ENCODE assay signal across 8 cellular contexts in the genomic region with DNA sequence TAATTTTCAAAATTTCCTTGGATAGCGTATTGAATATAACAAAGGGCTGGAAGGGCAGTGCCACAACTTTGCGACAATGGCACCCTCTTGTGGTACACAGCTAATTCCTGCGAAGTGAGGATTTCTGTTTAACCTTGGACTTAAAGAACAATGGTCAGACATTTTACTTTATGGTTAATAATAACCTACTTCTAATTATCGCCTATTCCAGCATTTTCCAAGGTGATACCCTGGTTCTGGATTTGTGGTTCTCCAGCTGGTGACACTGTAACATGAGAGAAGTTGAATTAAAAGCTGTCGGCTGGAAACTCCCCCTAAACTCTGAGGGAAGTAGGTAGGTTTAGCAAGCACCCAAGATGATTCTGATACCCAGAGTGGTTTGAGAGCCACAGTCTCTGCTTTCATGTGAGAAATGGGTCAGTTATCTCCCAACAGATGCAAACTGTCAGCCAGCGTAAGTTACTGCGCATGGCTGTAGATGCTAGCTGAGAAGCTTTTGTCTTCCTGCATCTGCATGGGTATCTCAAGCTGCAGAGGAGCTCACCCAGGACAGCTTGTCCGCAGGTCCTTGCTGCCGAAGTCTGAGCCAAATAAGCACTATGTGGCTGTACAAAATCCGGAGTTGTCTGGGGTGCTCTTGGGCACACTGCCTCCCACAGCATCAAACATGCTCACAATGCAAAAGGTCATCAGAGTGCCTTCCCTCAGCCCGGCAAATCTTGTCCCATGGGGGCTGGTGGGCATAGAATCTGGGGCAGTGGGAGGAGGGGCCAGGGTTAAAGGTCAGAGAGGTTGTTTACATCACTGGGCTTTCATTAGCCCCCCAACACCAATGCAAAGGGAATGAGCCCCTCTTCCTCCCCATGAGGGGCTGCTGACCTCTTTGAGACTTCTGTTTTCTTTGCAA. TPM values are rescaled to one million over a fixed set of nuclear protein-coding genes. Genes with fewer than 3 reads are reported as not detected.
A peak's percentile ranks its signal among the peaks of the same experiment; 100 is the strongest.
DNase-seq lines count a peak whose midpoint lies in the region; ATAC-seq and TF ChIP-seq lines count a peak whose summit lies in the region.

No MANE protein-coding gene starts in this region.

- no peaks in the 10 kb centered on the region for H3K9me3 Mint-ChIP-seq in osteocyte (ENCODE audit: unreplicated experiment)

- TF ChIP-seq POLR2A in GM18505 (IDR thresholded peaks at IDR 0.05; ENCODE audit: borderline replicate concordance, extremely low read depth, insufficient read depth, insufficient read length) = no peak

- H3K4me1 Mint-ChIP-seq in osteocyte (ENCODE audit: unreplicated experiment) = peaks cover 9% of the 10 kb centered on the region

- DNase-seq in NCI-H1436 (lab: John Stamatoyannopoulos, UW) = peak; percentile 9
- DNase-seq in NCI-H1436 treated with DMSO at 0.1 percent for 48 hours (lab: John Stamatoyannopoulos, UW) = no peak
- DNase-seq in NOMO-1 (lab: John Stamatoyannopoulos, UW; ENCODE audit: unreplicated experiment in 2 of 2) = peak; percentile 51 to 69
- peak; percentile 22 for DNase-seq in activated T-helper 9 cell treated with anti-CD3 and anti-CD28 coated beads, Interleukin-2, amount 50 U/mL, for 16 hours (ENCODE audit: low read depth)
- DNase-seq in foreskin melanocyte = peak; percentile 54
- DNase-seq in osteocyte (ENCODE audit: extremely low spot score, unreplicated experiment) = no peak

- no peaks in the 10 kb centered on the region for H3K36me3 Mint-ChIP-seq in osteocyte (ENCODE audit: unreplicated experiment)

- peak; percentile 63 for ATAC-seq in HG03442 (IDR thresholded peaks at IDR 0.05; ENCODE audit: unreplicated experiment)
- ATAC-seq in GM18505 (IDR thresholded peaks at IDR 0.05; ENCODE audit: unreplicated experiment) = no peak

- peaks cover 13% of the 10 kb centered on the region for H3K27me3 Mint-ChIP-seq in osteocyte (ENCODE audit: unreplicated experiment)

- peak; percentile 94 for TF ChIP-seq CTCF in osteocyte (IDR thresholded peaks at IDR 0.05)

- no peak overlapping the region for H3K27ac Mint-ChIP-seq in osteocyte (ENCODE audit: unreplicated experiment)

- no peak overlapping the region for H3K4me3 Mint-ChIP-seq in osteocyte (ENCODE audit: unreplicated experiment)

RNA-seq across cellular contexts. Expression of a gene that starts 6.6 kb away (rescaled TPM):
- 39.7 and 41.1 TPM in 2 replicates for total RNA-seq in osteocyte

RNA-seq across cellular contexts. Expression of a gene that starts 18.8 kb away (rescaled TPM):
- 60.4 and 66.6 TPM in 2 replicates for total RNA-seq in osteocyte

RNA-seq across cellular contexts. Expression of a gene that starts 36.6 kb away (rescaled TPM):
- 34.6 and 39.9 TPM in 2 replicates for total RNA-seq in osteocyte

Comparison
In these comparisons a context has a peak if more than half of its experiments do, and no peak if none do; other contexts are left out.
1. DNase-seq: peak in NCI-H1436 (single experiment), NOMO-1 (2 of 2), activated T-helper 9 cell treated with anti-CD3 and anti-CD28 coated beads, Interleukin-2, amount 50 U/mL, for 16 hours (single experiment) and foreskin melanocyte (single experiment); none in NCI-H1436 treated with DMSO at 0.1 percent for 48 hours (single experiment) and osteocyte (single experiment).